Comparison of ENCODE assay signal across 19 cellular contexts in the genomic region with DNA sequence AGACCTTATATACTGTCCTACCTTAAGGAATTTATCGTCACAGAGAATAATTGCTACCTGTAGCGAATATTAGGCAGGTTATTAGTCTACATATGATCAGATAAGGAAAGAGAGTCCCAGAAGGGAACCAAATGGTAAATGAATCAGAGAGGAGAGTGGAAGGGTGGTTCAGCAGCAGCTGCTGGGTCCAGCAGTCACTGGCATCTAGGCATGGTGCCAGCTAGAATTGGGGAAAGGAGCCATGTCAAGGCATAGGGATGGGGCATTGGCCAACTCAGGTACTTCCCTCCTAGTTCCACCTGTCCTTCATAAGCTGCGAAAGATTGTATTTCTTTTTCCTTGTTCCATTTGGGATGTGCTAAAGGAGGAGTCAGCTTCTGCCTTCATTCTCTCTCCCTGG.
"Had no signal": no experiment of that assay in that cellular context is flagged by ENCODE, and none has a peak within 500 bp of the region (broad histone marks: within the 10 kb centered on the region; RNA-seq: fewer than 3 reads in every experiment).

No MANE protein-coding gene starts in this region.

- H3K9me3 ChIP-seq: MG63, SK-N-SH had no signal

- H3K4me3 ChIP-seq: MG63 had no signal

- DNase-seq: KBM-7; MG63; NCI-H1092; NCI-H1417; NCI-H1436 treated with DMSO at 0.1 percent for 48 hours; NCI-H1694; NCI-H187 treated with DMSO at 0.1 percent for 48 hours; NCI-H2029 treated with DMSO at 0.1 percent for 48 hours; NCI-H2227 treated with DMSO at 0.1 percent for 48 hours; NCI-H524; NCI-H526 treated with DMSO at 0.1 percent for 48 hours; NCI-H748 treated with DMSO at 0.1 percent for 48 hours; NK-92 treated with Interleukin-12 subunit alpha and Interleukin-12 subunit beta, amount 100 ng/mL, for 24 hours; PC-3; SHP77; SK-N-SH; SW 1271 had no signal

- H3K27ac ChIP-seq: RWPE1 had no signal

- H3K27me3 ChIP-seq: MG63 had no signal

- ATAC-seq: Panc1, PC-3 had no signal
